8 cellular contexts compared by ENCODE assay signal in the genomic region with DNA sequence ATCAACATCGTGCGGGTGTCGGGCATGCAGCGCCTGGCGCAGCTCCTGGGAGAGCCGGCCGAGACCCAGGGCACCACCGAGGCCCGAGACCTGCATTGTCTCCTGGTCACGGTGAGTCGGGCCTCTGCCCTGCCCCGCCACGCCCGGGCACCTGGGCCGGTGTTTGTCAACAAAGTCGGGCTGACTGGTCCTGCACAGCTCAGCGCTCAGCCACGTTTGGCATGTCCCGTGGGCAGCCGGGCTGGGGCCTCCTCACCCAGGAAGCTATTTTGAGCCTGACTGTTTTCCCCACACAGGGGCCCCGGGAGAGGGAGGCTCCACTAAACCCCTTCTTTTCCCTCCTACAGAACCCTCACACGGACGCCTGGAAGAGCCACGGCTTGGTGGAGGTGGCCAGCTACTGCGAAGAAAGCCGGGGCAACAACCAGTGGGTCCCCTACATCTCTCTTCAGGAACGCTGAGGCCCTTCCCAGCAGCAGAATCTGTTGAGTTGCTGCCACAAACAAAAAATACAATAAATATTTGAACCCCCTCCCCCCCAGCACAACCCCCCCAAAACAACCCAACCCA. TPM values are rescaled to one million over a fixed set of nuclear protein-coding genes. Genes with fewer than 3 reads are reported as not detected.
DNase-seq lines count a peak whose midpoint lies in the region; ATAC-seq and TF ChIP-seq lines count a peak whose summit lies in the region.

No MANE protein-coding gene starts in this region.

- H3K4me3 Mint-ChIP-seq in endothelial cell (ENCODE audit: unreplicated experiment): peak overlapping the region; percentile 83

- ATAC-seq in GM19372 (IDR thresholded peaks at IDR 0.05; ENCODE audit: low read depth, unreplicated experiment) (peak; percentile 0), HG03097 (IDR thresholded peaks at IDR 0.05; ENCODE audit: low FRiP score, unreplicated experiment) (no peak), HG02870 (IDR thresholded peaks at IDR 0.05; ENCODE audit: unreplicated experiment) (no peak), GM18858 (IDR thresholded peaks at IDR 0.05; ENCODE audit: unreplicated experiment) (no peak)

- H3K27ac ChIP-seq in VCaP (peak overlapping the region; percentile 72; the same call in 1 of the 2 replicates), muscle layer of duodenum (ENCODE audit: low read length) (peak overlapping the region; percentile 87), WERI-Rb-1 (no peak overlapping the region)

- H3K4me1 Mint-ChIP-seq in endothelial cell (ENCODE audit: unreplicated experiment): peaks cover 20% of the 10 kb centered on the region

- DNase-seq in endothelial cell (ENCODE audit: low spot score) (no peak), WERI-Rb-1 (no peak)

- no peaks in the 10 kb centered on the region for H3K9me3 ChIP-seq in muscle layer of duodenum (ENCODE audit: control insufficient read depth in 1 of 2, low read length in 2 of 2)
- H3K9me3 ChIP-seq in WERI-Rb-1 (ENCODE audit: severe bottlenecking): no peaks in the 10 kb centered on the region

- H3K36me3 Mint-ChIP-seq in endothelial cell (ENCODE audit: low read depth, unreplicated experiment): peaks cover 3% of the 10 kb centered on the region

- H3K4me3 ChIP-seq in muscle layer of duodenum (ENCODE audit: low read depth in 1 of 2, low read length in 2 of 2) (peak overlapping the region; percentile 97 to 100), WERI-Rb-1 (ENCODE audit: low read depth, low read length) (no peak overlapping the region)

- H3K36me3 ChIP-seq in muscle layer of duodenum (ENCODE audit: control insufficient read depth in 1 of 2, insufficient read depth in 2 of 2, low read length in 2 of 2) (peaks cover 0 to 5% of the 10 kb centered on the region in 2 donors), WERI-Rb-1 (no peaks in the 10 kb centered on the region)

- H3K9me3 Mint-ChIP-seq in endothelial cell (ENCODE audit: unreplicated experiment): no peaks in the 10 kb centered on the region

- H3K27me3 ChIP-seq in muscle layer of duodenum (ENCODE audit: low read depth, low read length): no peaks in the 10 kb centered on the region
- peaks cover 5% of the 10 kb centered on the region for H3K27me3 ChIP-seq in WERI-Rb-1 (ENCODE audit: insufficient read depth, low read depth, severe bottlenecking)

- H3K4me1 ChIP-seq in muscle layer of duodenum (ENCODE audit: control insufficient read depth in 1 of 2, insufficient read depth in 2 of 2, low read length in 2 of 2): peaks cover 4 to 22% of the 10 kb centered on the region in 2 donors

- TF ChIP-seq CTCF in VCaP (conservative IDR thresholded peaks at IDR 0.05) (no peak), endothelial cell (IDR thresholded peaks at IDR 0.05; ENCODE audit: unreplicated experiment) (no peak), WERI-Rb-1 (IDR thresholded peaks at IDR 0.05; ENCODE audit: low read depth, low read length) (no peak)

- no peak overlapping the region for H3K27ac Mint-ChIP-seq in endothelial cell (ENCODE audit: unreplicated experiment)

- H3K27me3 Mint-ChIP-seq in endothelial cell (ENCODE audit: unreplicated experiment): peaks cover 10% of the 10 kb centered on the region

RNA-seq across cellular contexts. Expression of gene GADD45B, which starts 1.3 kb away (rescaled TPM):
- 1.2 TPM for total RNA-seq in endothelial cell (ENCODE audit: unreplicated experiment)

RNA-seq across cellular contexts. Expression of gene LMNB2, which starts 20.5 kb away (rescaled TPM):
- 49.6 TPM for total RNA-seq in endothelial cell (ENCODE audit: unreplicated experiment)

RNA-seq across cellular contexts. Expression of gene TIMM13, which starts 49.8 kb away (rescaled TPM):
- total RNA-seq in endothelial cell (ENCODE audit: unreplicated experiment): 117 TPM
